Comparison of ENCODE assay signal across 8 cellular contexts in the genomic region with DNA sequence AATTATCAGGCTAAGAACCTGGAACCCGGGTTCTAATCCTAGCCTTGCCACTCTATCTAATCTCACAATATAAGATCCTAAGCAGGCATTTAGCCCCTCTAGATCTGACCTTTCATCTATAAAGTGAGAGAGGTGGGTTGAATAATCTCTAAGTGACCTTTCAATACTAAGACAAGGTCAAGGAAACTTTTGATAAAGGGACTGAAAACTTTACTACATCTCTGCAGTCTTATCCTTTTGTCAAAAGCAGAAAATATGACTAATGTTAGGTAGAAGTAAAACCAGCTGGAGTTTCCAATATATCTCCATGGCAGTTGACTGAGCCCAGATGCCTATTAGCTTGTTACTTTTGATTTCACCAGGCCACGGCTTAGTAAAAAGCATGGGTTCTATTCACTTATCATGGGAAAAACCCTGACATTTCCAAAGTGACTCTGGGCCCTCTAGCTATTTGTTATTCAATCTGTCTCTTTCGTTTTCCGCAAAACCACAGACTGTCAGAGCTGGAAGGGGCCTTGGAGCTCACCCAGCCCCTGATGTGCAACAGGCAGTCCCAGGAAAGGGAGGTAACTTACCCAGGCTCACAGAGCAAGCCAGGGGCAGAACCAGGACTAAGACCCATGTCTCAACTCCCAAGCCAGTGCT.
DNase-seq lines count a peak whose midpoint lies in the region; ATAC-seq, FAIRE-seq and TF ChIP-seq lines count a peak whose summit lies in the region.

No MANE protein-coding gene starts in this region.

- no peaks in the 10 kb centered on the region for H3K36me3 Mint-ChIP-seq in astrocyte (ENCODE audit: low read depth, unreplicated experiment)

- H3K27me3 ChIP-seq in astrocyte (ENCODE audit: insufficient read depth, low read length) (no peaks in the 10 kb centered on the region), psoas muscle (ENCODE audit: insufficient read depth in 3 of 3, low read length in 2 of 3) (no peaks in the 10 kb centered on the region)

- no peak overlapping the region for H3K9ac ChIP-seq in astrocyte (ENCODE audit: low read length)

- peak overlapping the region; percentile 6 for H3K4me3 Mint-ChIP-seq in astrocyte (ENCODE audit: unreplicated experiment)

- FAIRE-seq in astrocyte (lab: Jason Lieb, UNC) = no peak
- no peak for FAIRE-seq in frontal cortex (lab: Jason Lieb, UNC)

- H3K79me2 ChIP-seq in astrocyte (ENCODE audit: insufficient read depth, low read length) = peaks cover 20% of the 10 kb centered on the region

- H3K27ac Mint-ChIP-seq in astrocyte (ENCODE audit: unreplicated experiment) = no peak overlapping the region

- no peak for TF ChIP-seq CTCF in astrocyte (IDR thresholded peaks at IDR 0.05; ENCODE audit: insufficient read depth, low read depth, low read length)
- TF ChIP-seq CTCF in psoas muscle (IDR thresholded peaks at IDR 0.05) = no peak
- TF ChIP-seq CTCF in mucosa of descending colon (IDR thresholded peaks at IDR 0.05) = no peak

- intact Hi-C loops in psoas muscle (cut with DNase I) (loop anchor here (2.0 to 5.0 kb wide), 3 partner anchors 19 to 76 kb away; a partner anchor contains a TSS), mucosa of descending colon (cut with DNase I, micrococcal nuclease) (no loop called here)

- H3K4me1 ChIP-seq in astrocyte (ENCODE audit: insufficient read depth, low read length) (peaks cover 20% of the 10 kb centered on the region), psoas muscle (peaks cover 61% of the 10 kb centered on the region), mucosa of descending colon (ENCODE audit: low read depth) (peaks cover 20% of the 10 kb centered on the region)

- peaks cover 39% of the 10 kb centered on the region for H3K4me1 Mint-ChIP-seq in astrocyte (ENCODE audit: low read depth, unreplicated experiment)

- no peaks in the 10 kb centered on the region for H3K27me3 Mint-ChIP-seq in astrocyte (ENCODE audit: low read depth, unreplicated experiment)

- H2AFZ ChIP-seq in astrocyte (ENCODE audit: low read depth, low read length) = no peak overlapping the region

- H4K20me1 ChIP-seq in astrocyte (ENCODE audit: insufficient read depth, low read length) = peaks cover 15% of the 10 kb centered on the region

- H3K36me3 ChIP-seq in astrocyte (ENCODE audit: insufficient read depth, low read length) (no peaks in the 10 kb centered on the region), psoas muscle (ENCODE audit: insufficient read depth in 1 of 2, low read depth in 1 of 2) (peaks cover 0 to 34% of the 10 kb centered on the region in 2 donors), mucosa of descending colon (ENCODE audit: low read depth) (no peaks in the 10 kb centered on the region)

- H3K9me3 ChIP-seq in astrocyte (ENCODE audit: insufficient read depth, low read depth, low read length) (no peaks in the 10 kb centered on the region), psoas muscle (no peaks in the 10 kb centered on the region), mucosa of descending colon (no peaks in the 10 kb centered on the region)

- peak; percentile 31 for ATAC-seq in GM18519 (IDR thresholded peaks at IDR 0.05; ENCODE audit: low FRiP score, unreplicated experiment)
- ATAC-seq in HG02798 (IDR thresholded peaks at IDR 0.05; ENCODE audit: poor library complexity, unreplicated experiment) = peak; percentile 45
- ATAC-seq in psoas muscle = peak; percentile 17 to 65 (median 40)
- ATAC-seq in HG03135 (IDR thresholded peaks at IDR 0.05; ENCODE audit: unreplicated experiment) = no peak
- ATAC-seq in mucosa of descending colon = no peak

- H3K4me3 ChIP-seq in astrocyte (ENCODE audit: insufficient read depth, low read depth, low read length) = no peak overlapping the region
- peak overlapping the region; percentile 34 for H3K4me3 ChIP-seq in psoas muscle
- no peak overlapping the region for H3K4me3 ChIP-seq in mucosa of descending colon

- WGBS in psoas muscle, 3 donors = 50 to 62% (median 62%) methylated on average over 4 of the region's 4 CpGs

- H3K9me3 Mint-ChIP-seq in astrocyte (ENCODE audit: unreplicated experiment) = no peaks in the 10 kb centered on the region

- H3K4me2 ChIP-seq in astrocyte (ENCODE audit: low read length) = peak overlapping the region; percentile 11

- H3K27ac ChIP-seq in astrocyte (ENCODE audit: low read depth, low read length) = peak overlapping the region; percentile 4
- H3K27ac ChIP-seq in psoas muscle = peak overlapping the region; percentile 66

- DNase-seq in astrocyte (ENCODE audit: low read depth) = peak; percentile 76
- peak; percentile 57 to 70 for DNase-seq in psoas muscle
- no peak for DNase-seq in frontal cortex (ENCODE audit: low spot score in 2 of 2)
- DNase-seq in stimulated activated naive CD4-positive, alpha-beta T cell treated with Interleukin-2 at 50 U/mL for 16 hours (lab: John Stamatoyannopoulos, UW) = no peak
- no peak for DNase-seq in mucosa of descending colon

Comparison
In these comparisons a context has a peak if more than half of its experiments do, and no peak if none do; other contexts are left out.
1. ATAC-seq: peak in GM18519 (single experiment), HG02798 (single experiment) and psoas muscle (4 of 4); none in HG03135 (single experiment) and mucosa of descending colon (single experiment).
2. DNase-seq: peak in astrocyte (single experiment) and psoas muscle (2 of 2); none in frontal cortex (0 of 2), stimulated activated naive CD4-positive, alpha-beta T cell treated with Interleukin-2 at 50 U/mL for 16 hours (single experiment) and mucosa of descending colon (0 of 3).
3. intact Hi-C loops: an anchor here in psoas muscle (2.0 to 5.0 kb wide); none called in mucosa of descending colon.